8 cellular contexts compared by ENCODE assay signal in genomic region chr1:108962681-108963051, GRCh38. TPM values are rescaled to one million over a fixed set of nuclear protein-coding genes. Genes with fewer than 3 reads are reported as not detected.
DNase-seq lines count a peak whose midpoint lies in the region; ATAC-seq and TF ChIP-seq lines count a peak whose summit lies in the region.

No MANE protein-coding gene starts in this region.

- DNase-seq in NCI-H69 (lab: John Stamatoyannopoulos, UW) (peak; percentile 38), kidney epithelial cell (ENCODE audit: low read depth) (no peak)
- DNase-seq in stimulated activated CD8-positive, alpha-beta memory T cell treated with anti-CD3 and anti-CD28 coated beads, Interleukin-7, amount 100 ng/mL, for 4 hours (ENCODE audit: low read depth in 2 of 2) = peak; percentile 6 to 17

- H3K27ac ChIP-seq in angular gyrus (ENCODE audit: low read depth, low read length) = peak overlapping the region; percentile 90

- H3K27me3 ChIP-seq in kidney epithelial cell (ENCODE audit: control insufficient read depth, insufficient read depth, low read length) = no peaks in the 10 kb centered on the region

- ATAC-seq in GM18909 (IDR thresholded peaks at IDR 0.05; ENCODE audit: poor library complexity, unreplicated experiment) (peak; percentile 28), HG03097 (IDR thresholded peaks at IDR 0.05; ENCODE audit: low FRiP score, unreplicated experiment) (no peak), HG03460 (IDR thresholded peaks at IDR 0.05; ENCODE audit: unreplicated experiment) (no peak), HG03342 (IDR thresholded peaks at IDR 0.05; ENCODE audit: unreplicated experiment) (no peak)

- H3K36me3 ChIP-seq in kidney epithelial cell (ENCODE audit: control insufficient read depth, insufficient read depth, low read length) = no peaks in the 10 kb centered on the region

- TF ChIP-seq CTCF in kidney epithelial cell (IDR thresholded peaks at IDR 0.05; ENCODE audit: insufficient read depth, low read length, poor library complexity, severe bottlenecking) = no peak

- peak overlapping the region; percentile 86 for H3K4me3 ChIP-seq in kidney epithelial cell (ENCODE audit: low read depth, low read length)

RNA-seq across cellular contexts. Expression of gene CLCC1, which starts 0.6 kb away (rescaled TPM):
- total RNA-seq in kidney epithelial cell = 14.2 and 31.5 TPM in 2 replicates
